19 cellular contexts compared by ENCODE assay signal in genomic region chr22:37276771-37277170, GRCh38. TPM values are rescaled to one million over a fixed set of nuclear protein-coding genes. Genes with fewer than 3 reads are reported as not detected.
DNase-seq lines count a peak whose midpoint lies in the region; ATAC-seq, FAIRE-seq and TF ChIP-seq lines count a peak whose summit lies in the region.
"Had no signal": no experiment of that assay in that cellular context is flagged by ENCODE, and none has a peak within 500 bp of the region (broad histone marks: within the 10 kb centered on the region; RNA-seq: fewer than 3 reads in every experiment).

No MANE protein-coding gene starts in this region.

- H2AFZ ChIP-seq in GM23338 = 0 out of 2 replicates have a peak overlapping the region, but pooled peaks have one; percentile 69
- H2AFZ ChIP-seq in GM12878 (ENCODE audit: control insufficient read depth, low read depth, low read length) = no peak overlapping the region
- no peak overlapping the region for H2AFZ ChIP-seq in osteoblast (ENCODE audit: low read length)

- H3K4me2 ChIP-seq in GM23338 (no peak overlapping the region), GM12878 (ENCODE audit: control insufficient read depth, insufficient read depth) (no peak overlapping the region), osteoblast (ENCODE audit: insufficient read depth, low read length) (no peak overlapping the region)

- TF ChIP-seq POLR2A in GM12878 (IDR thresholded peaks at IDR 0.05; ENCODE audit: low read depth, low read length) (no peak), testis (IDR thresholded peaks at IDR 0.05) (no peak)

- SMC1A ChIA-PET in GM12878 (lab: Charles Lee; ENCODE audit: uncharacterized antibody, unreplicated experiment) = interaction anchor here (1.0 kb wide), 1 partner anchor 9 kb away, joined by 4 read pairs; no protein-coding TSS in a partner anchor

- no peak for TF ChIP-seq RAD21 in GM12878 (IDR thresholded peaks at IDR 0.05; ENCODE audit: insufficient read depth, low read depth, low read length)

- H3K36me3 ChIP-seq in GM23338 (ENCODE audit: insufficient read depth) (no peaks in the 10 kb centered on the region), GM12878 (ENCODE audit: control insufficient read depth in 2 of 2, insufficient read depth in 2 of 2, low read length in 1 of 2) (no peaks in the 10 kb centered on the region), osteoblast (ENCODE audit: insufficient read depth, low read length) (no peaks in the 10 kb centered on the region), testis (ENCODE audit: low read depth, missing control alignments) (no peaks in the 10 kb centered on the region)

- no peak overlapping the region for H3K27ac ChIP-seq in GM23338 (ENCODE audit: low read depth)
- H3K27ac ChIP-seq in GM12878 (ENCODE audit: control insufficient read depth, insufficient read depth) = no peak overlapping the region
- no peak overlapping the region for H3K27ac ChIP-seq in osteoblast (ENCODE audit: low read depth, low read length)
- H3K27ac ChIP-seq in testis = no peak overlapping the region

- H3K27me3 Mint-ChIP-seq in activated CD4-positive, alpha-beta T cell treated with anti-CD3 and anti-CD28 coated beads, Interleukin-2, amount 10 ng/mL, durations not matched to agents 7 days and 5 days = no peaks in the 10 kb centered on the region
- H3K27me3 Mint-ChIP-seq in GM23338 (ENCODE audit: insufficient read depth, low read depth, poor library complexity) = peaks cover 9% of the 10 kb centered on the region
- H3K27me3 Mint-ChIP-seq: stimulated activated naive CD8-positive, alpha-beta T cell treated with anti-CD3 and anti-CD28 coated beads, Interleukin-15, Interleukin-2, amounts not matched to agents 100 ng/mL and 50 ng/mL, for 24 hours had no signal

- in situ Hi-C loops in GM12878 (cut with MboI) = no loop called here

- intact Hi-C loops in GM12878 (cut with micrococcal nuclease; ENCODE audit: unreplicated experiment) (no loop called here), testis (cut with DNase I; ENCODE audit: low total_unique reads) (no loop called here)

- H3F3A ChIP-seq in GM23338 (replicated peaks; ENCODE audit: low read depth) = no peaks in the 10 kb centered on the region

- no peak for TF ChIP-seq EP300 in GM12878 (IDR thresholded peaks at IDR 0.05; ENCODE audit: borderline replicate concordance in 1 of 2, control insufficient read depth in 1 of 2, low read depth in 2 of 2, low read length in 2 of 2)

- no peak for TF ChIP-seq CTCF in GM23338 (conservative IDR thresholded peaks at IDR 0.05; ENCODE audit: low read depth in 2 of 2)
- no peak for TF ChIP-seq CTCF in GM12878 (IDR thresholded peaks at IDR 0.05 in 2 of 3, conservative IDR thresholded peaks at IDR 0.05 in 1 of 3; ENCODE audit: control insufficient read depth in 2 of 3, extremely low read depth in 1 of 3, insufficient read depth in 1 of 3, low read depth in 3 of 3, low read length in 3 of 3)
- TF ChIP-seq CTCF in osteoblast (IDR thresholded peaks at IDR 0.05; ENCODE audit: extremely low read depth, low read depth, low read length) = no peak
- TF ChIP-seq CTCF in testis (IDR thresholded peaks at IDR 0.05) = no peak

- no TSS peak for BruUV-seq in GM12878 (replicated peaks; lab: Mats Ljungman, UMichigan)

- H4K20me1 ChIP-seq in GM23338 (replicated peaks; ENCODE audit: insufficient read depth) (no peaks in the 10 kb centered on the region), GM12878 (ENCODE audit: control insufficient read depth, insufficient read depth) (no peaks in the 10 kb centered on the region), osteoblast (ENCODE audit: insufficient read depth, low read length) (no peaks in the 10 kb centered on the region)

- ATAC-seq in GM23338 = no peak
- no peak for ATAC-seq in GM12878
- no peak for ATAC-seq in esophagus mucosa
- ATAC-seq: activated naive CD8-positive, alpha-beta T cell treated with anti-CD3 and anti-CD28 coated beads, Interleukin-2, amount 50 U/mL, for 24 hours; activated T-cell treated with anti-CD3 and anti-CD28 coated beads, Interleukin-2, amount 50 U/mL, for 4 hours; PC-3 had no signal

- POLR2A ChIA-PET in activated CD4-positive, alpha-beta T cell treated with anti-CD3 and anti-CD28 coated beads, Interleukin-2, amount 10 ng/mL, durations not matched to agents 7 days and 5 days (lab: Charles Lee) = no interaction called here
- POLR2A ChIA-PET in GM12878 (lab: Charles Lee) = interaction anchor here (1.0 kb wide), 1 partner anchor 33 kb away, joined by 4 read pairs; no protein-coding TSS in a partner anchor

- H3K27ac Mint-ChIP-seq in activated CD4-positive, alpha-beta T cell treated with anti-CD3 and anti-CD28 coated beads, Interleukin-2, amount 10 ng/mL, durations not matched to agents 7 days and 5 days = peak overlapping the region; percentile 46
- H3K27ac Mint-ChIP-seq in GM23338 = no peak overlapping the region
- H3K27ac Mint-ChIP-seq: mesothelial cell of epicardium had no signal

- no peaks in the 10 kb centered on the region for H3K79me2 ChIP-seq in GM23338 (replicated peaks; ENCODE audit: insufficient read depth)
- no peaks in the 10 kb centered on the region; the same call in 1 of the 2 replicates for H3K79me2 ChIP-seq in GM12878 (ENCODE audit: control insufficient read depth, insufficient read depth, low read length)
- H3K79me2 ChIP-seq in osteoblast (ENCODE audit: insufficient read depth, low read length) = no peaks in the 10 kb centered on the region

- no peak for DNase-seq in activated CD4-positive, alpha-beta T cell treated with anti-CD3 and anti-CD28 coated beads, Interleukin-2, amount 10 ng/mL, durations not matched to agents 7 days and 5 days
- no peak for DNase-seq in activated CD4-positive, alpha-beta T cell treated with anti-CD3 and anti-CD28 coated beads, Interleukin-2, amount 50 U/mL, for 1 hour
- DNase-seq in GM23338 (ENCODE audit: low spot score) (no peak), GM12878 (ENCODE audit: low read depth, low spot score) (no peak), osteoblast (ENCODE audit: insufficient read length, low spot score, missing footprints) (peak; percentile 86), DMS53 (lab: John Stamatoyannopoulos, UW) (no peak), testis (no peak)
- DNase-seq: activated naive CD8-positive, alpha-beta T cell treated with anti-CD3 and anti-CD28 coated beads, Interleukin-2, amount 50 U/mL, for 24 hours; activated T-cell treated with anti-CD3 and anti-CD28 coated beads, Interleukin-2, amount 50 U/mL, for 4 hours; cerebellar nuclear complex; COR-L47; hypothalamus; NCI-H1105 treated with DMSO at 0.1 percent for 48 hours had no signal

- H3K4me1 Mint-ChIP-seq in activated CD4-positive, alpha-beta T cell treated with anti-CD3 and anti-CD28 coated beads, Interleukin-2, amount 10 ng/mL, durations not matched to agents 7 days and 5 days = peaks cover 60% of the 10 kb centered on the region
- no peaks in the 10 kb centered on the region; the same call in 2 of the 3 replicates for H3K4me1 Mint-ChIP-seq in GM23338
- H3K4me1 Mint-ChIP-seq: mesothelial cell of epicardium had no signal

- 93% methylated on average over 2 of the region's 2 CpGs for WGBS in GM12878 (ENCODE audit: insufficient coverage, insufficient replicate concordance, low lambda C conversion rate, missing lambda C conversion rate)
- 81 to 91% methylated on average over 2 of the region's 2 CpGs for WGBS in testis, 2 donors

- no peaks in the 10 kb centered on the region for H3K27me3 ChIP-seq in GM23338 (ENCODE audit: insufficient read depth)
- H3K27me3 ChIP-seq in GM12878 (replicated peaks in 1 of 2; ENCODE audit: control insufficient read depth in 2 of 2, insufficient read depth in 2 of 2, low read length in 1 of 2) = no peaks in the 10 kb centered on the region
- H3K27me3 ChIP-seq in osteoblast (ENCODE audit: insufficient read depth, low read length) = no peaks in the 10 kb centered on the region
- H3K27me3 ChIP-seq in testis = no peaks in the 10 kb centered on the region

- H3K9ac ChIP-seq in GM12878 (ENCODE audit: control insufficient read depth, insufficient read depth, low read length) = no peak overlapping the region

- CTCF ChIA-PET in activated CD4-positive, alpha-beta T cell treated with anti-CD3 and anti-CD28 coated beads, Interleukin-2, amount 10 ng/mL, durations not matched to agents 7 days and 5 days (lab: Charles Lee) = interaction anchor here (0.6 to 2.3 kb wide), 5 partner anchors 9 to 513 kb away, joined by 3 to 6 read pairs (median 4); no protein-coding TSS in a partner anchor
- CTCF ChIA-PET in GM12878 (lab: Yijun Ruan, JAX) = interaction anchor here (0.6 to 11.1 kb wide), 5 partner anchors 6 to 67 kb away, joined by 3 to 124 read pairs (median 3); no protein-coding TSS in a partner anchor

- RAD21 ChIA-PET in GM12878 (lab: Charles Lee; ENCODE audit: unreplicated experiment) = interaction anchor here (0.5 to 1.2 kb wide), 2 partner anchors 9 to 17 kb away, joined by 3 read pairs; no protein-coding TSS in a partner anchor

- no peak overlapping the region for H3K4me3 ChIP-seq in GM23338
- H3K4me3 ChIP-seq in GM12878 = no peak overlapping the region
- H3K4me3 ChIP-seq in osteoblast (ENCODE audit: insufficient read depth, low read length) = no peak overlapping the region
- H3K4me3 ChIP-seq in testis = no peak overlapping the region

- H3K9me2 ChIP-seq in GM23338 (ENCODE audit: insufficient read depth) = no peaks in the 10 kb centered on the region

- peaks cover 2% of the 10 kb centered on the region for H3K36me3 Mint-ChIP-seq in activated CD4-positive, alpha-beta T cell treated with anti-CD3 and anti-CD28 coated beads, Interleukin-2, amount 10 ng/mL, durations not matched to agents 7 days and 5 days (ENCODE audit: low read depth)
- no peaks in the 10 kb centered on the region for H3K36me3 Mint-ChIP-seq in GM23338 (ENCODE audit: low read depth)
- H3K36me3 Mint-ChIP-seq: mesothelial cell of epicardium had no signal

- no peaks in the 10 kb centered on the region for H3K9me3 Mint-ChIP-seq in activated CD4-positive, alpha-beta T cell treated with anti-CD3 and anti-CD28 coated beads, Interleukin-2, amount 10 ng/mL, durations not matched to agents 7 days and 5 days
- H3K9me3 Mint-ChIP-seq in GM23338 = no peaks in the 10 kb centered on the region; the same call in 2 of the 3 replicates
- H3K9me3 Mint-ChIP-seq: activated naive CD8-positive, alpha-beta T cell treated with anti-CD3 and anti-CD28 coated beads, Interleukin-2, amount 50 U/mL, for 24 hours; activated T-cell treated with anti-CD3 and anti-CD28 coated beads, Interleukin-2, amount 50 U/mL, for 4 hours; mesothelial cell of epicardium; stimulated activated naive CD8-positive, alpha-beta T cell treated with anti-CD3 and anti-CD28 coated beads, Interleukin-15, Interleukin-2, amounts not matched to agents 100 ng/mL and 50 ng/mL, for 24 hours had no signal

- H3K4me3 Mint-ChIP-seq in activated CD4-positive, alpha-beta T cell treated with anti-CD3 and anti-CD28 coated beads, Interleukin-2, amount 10 ng/mL, durations not matched to agents 7 days and 5 days = no peak overlapping the region
- H3K4me3 Mint-ChIP-seq in GM23338 = no peak overlapping the region
- H3K4me3 Mint-ChIP-seq: activated naive CD8-positive, alpha-beta T cell treated with anti-CD3 and anti-CD28 coated beads, Interleukin-2, amount 50 U/mL, for 24 hours; activated T-cell treated with anti-CD3 and anti-CD28 coated beads, Interleukin-2, amount 50 U/mL, for 4 hours; mesothelial cell of epicardium; stimulated activated naive CD8-positive, alpha-beta T cell treated with anti-CD3 and anti-CD28 coated beads, Interleukin-15, Interleukin-2, amounts not matched to agents 100 ng/mL and 50 ng/mL, for 24 hours had no signal

- no peak for FAIRE-seq in GM12878 (lab: Jason Lieb, UNC)
- FAIRE-seq: TTC549 had no signal

- H3K9me3 ChIP-seq in GM12878 (replicated peaks; ENCODE audit: control insufficient read depth, insufficient read depth, low read length) (no peaks in the 10 kb centered on the region), osteoblast (ENCODE audit: low read depth, low read length) (no peaks in the 10 kb centered on the region), testis (no peaks in the 10 kb centered on the region)

- H3K4me1 ChIP-seq in GM23338 (ENCODE audit: insufficient read depth) (no peaks in the 10 kb centered on the region), GM12878 (ENCODE audit: control insufficient read depth, insufficient read depth, low read length) (peaks cover 30% of the 10 kb centered on the region), osteoblast (ENCODE audit: insufficient read depth, low read length) (peaks cover 19% of the 10 kb centered on the region), testis (no peaks in the 10 kb centered on the region)

RNA-seq across cellular contexts. Expression of gene CYTH4, which starts 5.5 kb away (rescaled TPM):
- 100 to 1,000 TPM; 106 to 110 TPM for total RNA-seq in activated CD4-positive, alpha-beta T cell treated with anti-CD3 and anti-CD28 coated beads, Interleukin-2, amount 10 ng/mL, durations not matched to agents 7 days and 5 days
- not detected in 2 replicates for total RNA-seq in GM23338 (2014; rRNA removed; shearing (Covaris generic))
- polyA plus RNA-seq in GM23338 (2016; fragmentation: Nextera tagmentation; extraction: Ambion mirVana) = not detected in 2 replicates
- 94.2 and 114 TPM in 2 replicates for total RNA-seq in GM12878 (2013; cell fraction: nucleolus; rRNA removed)
- total RNA-seq in GM12878 (2014; rRNA removed) = 23.2 TPM in 2 replicates
- total RNA-seq in GM12878 (2014; rRNA removed; fragmentation: Illumina TruSeq; extraction: Trizol) = 17.2 and 18.3 TPM in 2 replicates
- 25.8 and 26.0 TPM in 2 replicates for total RNA-seq in GM12878 (2021)
- polyA plus RNA-seq in GM12878 (2011; ENCODE audit: low read depth) = 7.0 TPM
- 19.4 and 24.1 TPM in 2 replicates for polyA plus RNA-seq in GM12878 (2011; rRNA removed)
- 22.7 and 30.1 TPM in 2 replicates for polyA plus RNA-seq in GM12878 (2011; cell fraction: cytosol; rRNA removed)
- 148 and 167 TPM in 2 replicates for polyA plus RNA-seq in GM12878 (2011; cell fraction: nucleus; rRNA removed)
- polyA plus RNA-seq in GM12878 (2012) = 15.7 and 21.2 TPM in 2 replicates
- polyA plus RNA-seq in GM12878 (2014; fragmentation: Illumina TruSeq; extraction: Trizol) = 9.1 and 16.6 TPM in 2 replicates
- polyA plus RNA-seq in GM12878 (2014; fragmentation: Nextera tagmentation; extraction: Ambion mirVana) = 1 to 10 TPM; 1.5 to 1.8 TPM
- 23.6 and 27.3 TPM in 2 replicates for polyA plus RNA-seq in GM12878 (2014; rRNA removed)
- 10 to 100 TPM; 12.4 TPM for polyA plus RNA-seq in GM12878 (2016; fragmentation: Nextera tagmentation; extraction: Ambion mirVana)
- 14.9 and 23.6 TPM in 2 replicates for polyA minus RNA-seq in GM12878 (2011; rRNA and poly(A)+ RNA removed)
- polyA minus RNA-seq in GM12878 (2011; cell fraction: cytosol; rRNA and poly(A)+ RNA removed) = 5.5 and 6.7 TPM in 2 replicates
- 23.1 and 31.4 TPM in 2 replicates for polyA minus RNA-seq in GM12878 (2011; cell fraction: nucleus; rRNA and poly(A)+ RNA removed)
- 0.59 and 0.72 TPM in 2 replicates for total RNA-seq in osteoblast
- 1.6 TPM for total RNA-seq in esophagus mucosa
- total RNA-seq in testis = 1 to 10 TPM; 2.7 to 7.2 TPM
- polyA plus RNA-seq in testis (ENCODE audit: insufficient read depth, low read depth, low replicate concordance) = 6.8 TPM
- total RNA-seq: mesothelial cell of epicardium, renal cortical epithelial cell had no signal

RNA-seq across cellular contexts. Expression of gene RAC2, which starts 32.7 kb away (rescaled TPM):
- 1,000 to 10,000 TPM; 1,015 to 1,117 TPM for total RNA-seq in activated CD4-positive, alpha-beta T cell treated with anti-CD3 and anti-CD28 coated beads, Interleukin-2, amount 10 ng/mL, durations not matched to agents 7 days and 5 days
- 2.7 and 3.8 TPM in 2 replicates for total RNA-seq in GM23338 (2014; rRNA removed; shearing (Covaris generic))
- polyA plus RNA-seq in GM23338 (2016; fragmentation: Nextera tagmentation; extraction: Ambion mirVana) = 2.4 and 3.1 TPM in 2 replicates
- 143 and 150 TPM in 2 replicates for total RNA-seq in GM12878 (2013; cell fraction: nucleolus; rRNA removed)
- total RNA-seq in GM12878 (2014; rRNA removed) = 251 and 282 TPM in 2 replicates
- total RNA-seq in GM12878 (2014; rRNA removed; fragmentation: Illumina TruSeq; extraction: Trizol) = 135 and 149 TPM in 2 replicates
- 382 and 386 TPM in 2 replicates for total RNA-seq in GM12878 (2021)
- polyA plus RNA-seq in GM12878 (2011; ENCODE audit: low read depth) = 314 TPM
- 84.4 and 296 TPM in 2 replicates for polyA plus RNA-seq in GM12878 (2011; rRNA removed)
- polyA plus RNA-seq in GM12878 (2011; cell fraction: cytosol; rRNA removed) = 317 and 416 TPM in 2 replicates
- 561 and 566 TPM in 2 replicates for polyA plus RNA-seq in GM12878 (2011; cell fraction: nucleus; rRNA removed)
- polyA plus RNA-seq in GM12878 (2012) = 512 and 607 TPM in 2 replicates
- polyA plus RNA-seq in GM12878 (2014; fragmentation: Illumina TruSeq; extraction: Trizol) = 166 and 339 TPM in 2 replicates
- 100 to 1,000 TPM; 102 to 108 TPM for polyA plus RNA-seq in GM12878 (2014; fragmentation: Nextera tagmentation; extraction: Ambion mirVana)
- 313 and 369 TPM in 2 replicates for polyA plus RNA-seq in GM12878 (2014; rRNA removed)
- 100 to 1,000 TPM; 320 to 330 TPM for polyA plus RNA-seq in GM12878 (2016; fragmentation: Nextera tagmentation; extraction: Ambion mirVana)
- polyA minus RNA-seq in GM12878 (2011; rRNA and poly(A)+ RNA removed) = 200 and 233 TPM in 2 replicates
- 155 and 158 TPM in 2 replicates for polyA minus RNA-seq in GM12878 (2011; cell fraction: cytosol; rRNA and poly(A)+ RNA removed)
- 185 and 303 TPM in 2 replicates for polyA minus RNA-seq in GM12878 (2011; cell fraction: nucleus; rRNA and poly(A)+ RNA removed)
- total RNA-seq in osteoblast = 13.6 and 14.5 TPM in 2 replicates
- total RNA-seq in esophagus mucosa = 19.0 TPM
- 10 to 100 TPM in 1 of 2 donors, 1 to 10 TPM in 1; 1.2 to 10.7 TPM for total RNA-seq in testis
- 15.5 TPM for polyA plus RNA-seq in testis (ENCODE audit: insufficient read depth, low read depth, low replicate concordance)
